ENCODE assay signal across 9 cellular contexts in genomic region chr16:16073884-16074781, GRCh38.
DNase-seq lines count a peak whose midpoint lies in the region; ATAC-seq and TF ChIP-seq lines count a peak whose summit lies in the region.
"Had no signal": no experiment of that assay in that cellular context is flagged by ENCODE, and none has a peak within 500 bp of the region (broad histone marks: within the 10 kb centered on the region; RNA-seq: fewer than 3 reads in every experiment).

No MANE protein-coding gene starts in this region.

- no peaks in the 10 kb centered on the region for H3K27me3 ChIP-seq in hepatocyte

- H3K9me3 Mint-ChIP-seq in stimulated activated effector memory CD8-positive, alpha-beta T cell treated with anti-CD3 and anti-CD28 coated beads, Interleukin-12 subunit alpha, Interleukin-12 subunit beta, amount 100 ng/mL, for 72 hours: no peaks in the 10 kb centered on the region

- peak overlapping the region; percentile 92 for H3K27ac Mint-ChIP-seq in stimulated activated effector memory CD8-positive, alpha-beta T cell treated with anti-CD3 and anti-CD28 coated beads, Interleukin-12 subunit alpha, Interleukin-12 subunit beta, amount 100 ng/mL, for 72 hours

- no peak overlapping the region for H3K4me3 ChIP-seq in hepatocyte

- no peak overlapping the region for H2AFZ ChIP-seq in hepatocyte

- no peaks in the 10 kb centered on the region for H3K9me2 ChIP-seq in hepatocyte (replicated peaks; ENCODE audit: insufficient read depth)

- H3K9me3 ChIP-seq in hepatocyte (ENCODE audit: low read depth): no peaks in the 10 kb centered on the region

- peak; percentile 78 for DNase-seq in SIG-M5 treated with dmso at 0.1 percent for 504 hours (lab: John Stamatoyannopoulos, UW; ENCODE audit: unreplicated experiment)
- DNase-seq in SIG-M5 (lab: John Stamatoyannopoulos, UW): no peak
- DNase-seq in SW 1271 (lab: John Stamatoyannopoulos, UW): peak; percentile 32 to 70
- peak; percentile 59 for DNase-seq in hepatocyte (ENCODE audit: low spot score)
- no peak for DNase-seq in stimulated activated effector memory CD8-positive, alpha-beta T cell treated with anti-CD3 and anti-CD28 coated beads, Interleukin-12 subunit alpha, Interleukin-12 subunit beta, amount 100 ng/mL, for 72 hours (ENCODE audit: low spot score in 2 of 2)
- DNase-seq in NCI-H2029 treated with DMSO at 0.1 percent for 48 hours (lab: John Stamatoyannopoulos, UW): no peak
- DNase-seq in T1000 (lab: John Stamatoyannopoulos, UW): no peak

- H3K4me1 Mint-ChIP-seq in stimulated activated effector memory CD8-positive, alpha-beta T cell treated with anti-CD3 and anti-CD28 coated beads, Interleukin-12 subunit alpha, Interleukin-12 subunit beta, amount 100 ng/mL, for 72 hours: peaks cover 24% of the 10 kb centered on the region

- peak overlapping the region; percentile 14 for H3K4me2 ChIP-seq in hepatocyte

- no peak overlapping the region for H3K4me3 Mint-ChIP-seq in stimulated activated effector memory CD8-positive, alpha-beta T cell treated with anti-CD3 and anti-CD28 coated beads, Interleukin-12 subunit alpha, Interleukin-12 subunit beta, amount 100 ng/mL, for 72 hours

- H3K79me2 ChIP-seq in hepatocyte: no peaks in the 10 kb centered on the region

- peaks cover 9% of the 10 kb centered on the region for H3K4me1 ChIP-seq in hepatocyte (ENCODE audit: insufficient read depth)

- no peak for TF ChIP-seq CTCF in hepatocyte (IDR thresholded peaks at IDR 0.05; ENCODE audit: poor library complexity)

- H3K27ac ChIP-seq in hepatocyte: peak overlapping the region; percentile 18
- H3K27ac ChIP-seq: C4-2B had no signal

- no peaks in the 10 kb centered on the region for H4K20me1 ChIP-seq in hepatocyte (ENCODE audit: insufficient read depth, poor library complexity, severe bottlenecking)

- H3K36me3 Mint-ChIP-seq in stimulated activated effector memory CD8-positive, alpha-beta T cell treated with anti-CD3 and anti-CD28 coated beads, Interleukin-12 subunit alpha, Interleukin-12 subunit beta, amount 100 ng/mL, for 72 hours: peaks cover 95% of the 10 kb centered on the region

- no peaks in the 10 kb centered on the region for H3K36me3 ChIP-seq in hepatocyte (replicated peaks; ENCODE audit: insufficient read depth, low read depth)

- WGBS in hepatocyte (ENCODE audit: low lambda C conversion rate, missing lambda C conversion rate): 62% methylated on average over 19 of the region's 19 CpGs

- peak; percentile 34 for ATAC-seq in stimulated activated effector memory CD8-positive, alpha-beta T cell treated with anti-CD3 and anti-CD28 coated beads, Interleukin-12 subunit alpha, Interleukin-12 subunit beta, amount 100 ng/mL, for 72 hours
- no peak for ATAC-seq in HG02970 (IDR thresholded peaks at IDR 0.05; ENCODE audit: low FRiP score, unreplicated experiment)

Comparison
In these comparisons a context has a peak if more than half of its experiments do, and no peak if none do; other contexts are left out.
1. DNase-seq: peak in SIG-M5 treated with dmso at 0.1 percent for 504 hours (single experiment), SW 1271 (2 of 2) and hepatocyte (single experiment); none in SIG-M5 (single experiment), stimulated activated effector memory CD8-positive, alpha-beta T cell treated with anti-CD3 and anti-CD28 coated beads, Interleukin-12 subunit alpha, Interleukin-12 subunit beta, amount 100 ng/mL, for 72 hours (0 of 2), NCI-H2029 treated with DMSO at 0.1 percent for 48 hours (single experiment) and T1000 (single experiment).